In genomic region chr10:132099701-132100481, GRCh38 we compare ENCODE assay signal across 25 cellular contexts. TPM values are rescaled to one million over a fixed set of nuclear protein-coding genes. Genes with fewer than 3 reads are reported as not detected.
A peak's percentile ranks its signal among the peaks of the same experiment; 100 is the strongest.
DNase-seq lines count a peak whose midpoint lies in the region; ATAC-seq and TF ChIP-seq lines count a peak whose summit lies in the region.
"Had no signal": no experiment of that assay in that cellular context is flagged by ENCODE, and none has a peak within 500 bp of the region (broad histone marks: within the 10 kb centered on the region; RNA-seq: fewer than 3 reads in every experiment).

No MANE protein-coding gene starts in this region.

- peaks cover 11% of the 10 kb centered on the region for H3K4me1 ChIP-seq in left ventricle myocardium inferior
- H3K4me1 ChIP-seq: pancreas, SJCRH30 had no signal

- no peak overlapping the region for H3K4me3 ChIP-seq in left ventricle myocardium inferior
- H3K4me3 ChIP-seq: pancreas, SJCRH30 had no signal

- no peaks in the 10 kb centered on the region for H3K27me3 ChIP-seq in left ventricle myocardium inferior (ENCODE audit: low read depth)
- H3K27me3 ChIP-seq: pancreas, SJCRH30 had no signal

- TF ChIP-seq CTCF in left ventricle myocardium inferior (IDR thresholded peaks at IDR 0.05; ENCODE audit: borderline replicate concordance) (no peak), chondrocyte (IDR thresholded peaks at IDR 0.05) (no peak), type B pancreatic cell (conservative IDR thresholded peaks at IDR 0.05) (no peak)

- H3K27me3 Mint-ChIP-seq in chondrocyte (ENCODE audit: low read depth) (peaks cover 21% of the 10 kb centered on the region), type B pancreatic cell (peaks cover 25% of the 10 kb centered on the region)

- H3K27ac ChIP-seq in left ventricle myocardium inferior (replicated peaks) = no peak overlapping the region
- H3K27ac ChIP-seq: pancreas, SJCRH30 had no signal

- H3K9me3 ChIP-seq in left ventricle myocardium inferior (replicated peaks) = no peaks in the 10 kb centered on the region
- H3K9me3 ChIP-seq: pancreas, SJCRH30 had no signal

- ATAC-seq in GM19397 (IDR thresholded peaks at IDR 0.05; ENCODE audit: unreplicated experiment) = no peak
- ATAC-seq: activated CD4-positive, CD25-positive, alpha-beta regulatory T cell treated with anti-CD3 and anti-CD28 coated beads, Interleukin-2, amount 50 U/mL, for 24 hours; naive thymus-derived CD4-positive, alpha-beta T cell; pancreas; T-cell had no signal

- no peaks in the 10 kb centered on the region for H3K36me3 ChIP-seq in left ventricle myocardium inferior
- H3K36me3 ChIP-seq: pancreas, SJCRH30 had no signal

- H3K9me3 Mint-ChIP-seq in chondrocyte (ENCODE audit: low read depth) = peaks cover 10% of the 10 kb centered on the region
- peaks cover 9% of the 10 kb centered on the region for H3K9me3 Mint-ChIP-seq in type B pancreatic cell
- H3K9me3 Mint-ChIP-seq: activated naive CD4-positive, alpha-beta T cell treated with anti-CD3 and anti-CD28 coated beads for 36 hours; dendritic cell treated with granulocyte-macrophage colony-stimulating factor and Interleukin-4, amounts not matched to agents 40 ng/mL and 50 ng/mL, for 4 days; naive thymus-derived CD4-positive, alpha-beta T cell; T-cell had no signal

- H3K27ac Mint-ChIP-seq in chondrocyte (ENCODE audit: unreplicated experiment) (no peak overlapping the region), type B pancreatic cell (no peak overlapping the region)
- H3K27ac Mint-ChIP-seq: activated naive CD4-positive, alpha-beta T cell treated with anti-CD3 and anti-CD28 coated beads for 36 hours; dendritic cell treated with granulocyte-macrophage colony-stimulating factor and Interleukin-4, amounts not matched to agents 40 ng/mL and 50 ng/mL, for 4 days; naive thymus-derived CD4-positive, alpha-beta T cell; T-cell had no signal

- H3K36me3 Mint-ChIP-seq in chondrocyte (ENCODE audit: low read depth) = no peaks in the 10 kb centered on the region
- H3K36me3 Mint-ChIP-seq in type B pancreatic cell = no peaks in the 10 kb centered on the region
- H3K36me3 Mint-ChIP-seq: T-cell had no signal

- peak; percentile 63 for DNase-seq in cardiac septum (ENCODE audit: low spot score)
- no peak for DNase-seq in left ventricle myocardium inferior
- DNase-seq in chondrocyte (ENCODE audit: low spot score) = peak; percentile 88
- DNase-seq in medulla oblongata (ENCODE audit: extremely low spot score) = peak; percentile 27
- peak; percentile 54 for DNase-seq in type B pancreatic cell (ENCODE audit: extremely low spot score, unreplicated experiment)
- no peak for DNase-seq in T-helper 9 cell
- no peak for DNase-seq in NCI-H1436 treated with DMSO at 0.1 percent for 48 hours (lab: John Stamatoyannopoulos, UW)
- DNase-seq: activated naive CD4-positive, alpha-beta T cell treated with anti-CD3 and anti-CD28 coated beads for 36 hours; activated T-cell treated with anti-CD3 and anti-CD28 coated beads, Interleukin-2, amount 50 U/mL, for 48 hours; C1 segment of cervical spinal cord; DND-41; Karpas-422; MV-4-11; naive thymus-derived CD4-positive, alpha-beta T cell; NCI-H2171; NCI-H524 treated with DMSO at 0.1 percent for 48 hours; NK-92 treated with Interleukin-12 subunit alpha and Interleukin-12 subunit beta, amount 100 ng/mL, for 24 hours; pancreas; SJCRH30 had no signal

- no peak overlapping the region for H3K4me3 Mint-ChIP-seq in chondrocyte (ENCODE audit: unreplicated experiment)
- H3K4me3 Mint-ChIP-seq in type B pancreatic cell = no peak overlapping the region
- H3K4me3 Mint-ChIP-seq: activated naive CD4-positive, alpha-beta T cell treated with anti-CD3 and anti-CD28 coated beads for 36 hours; dendritic cell treated with granulocyte-macrophage colony-stimulating factor and Interleukin-4, amounts not matched to agents 40 ng/mL and 50 ng/mL, for 4 days; naive thymus-derived CD4-positive, alpha-beta T cell; T-cell had no signal

- intact Hi-C loops in cardiac septum (cut with DNase I) (no loop called here), left ventricle myocardium inferior (cut with micrococcal nuclease) (no loop called here)

- H3K4me1 Mint-ChIP-seq in chondrocyte (ENCODE audit: low read depth) = peaks cover 6% of the 10 kb centered on the region
- no peaks in the 10 kb centered on the region for H3K4me1 Mint-ChIP-seq in type B pancreatic cell (ENCODE audit: unreplicated experiment)

RNA-seq across cellular contexts. Expression of gene JAKMIP3, which starts 34.1 kb away (rescaled TPM):
- total RNA-seq in cardiac septum = 1.5 TPM
- 1.7 TPM for total RNA-seq in left ventricle myocardium inferior
- 0.67 to 1.6 TPM (median 0.69 TPM) in 3 replicates for total RNA-seq in chondrocyte
- total RNA-seq in type B pancreatic cell (ENCODE audit: low replicate concordance) = 0.10 and 0.19 TPM in 2 replicates
- total RNA-seq: endothelial cell of umbilical vein, kidney epithelial cell, SJCRH30 had no signal

Comparison
In these comparisons a context has a peak if more than half of its experiments do, and no peak if none do; other contexts are left out.
1. DNase-seq: peak in cardiac septum (single experiment), chondrocyte (single experiment), medulla oblongata (single experiment) and type B pancreatic cell (single experiment); none in left ventricle myocardium inferior (single experiment), T-helper 9 cell (single experiment) and NCI-H1436 treated with DMSO at 0.1 percent for 48 hours (single experiment).